In genomic region chr3:125925727-125926126, GRCh38 we compare ENCODE assay signal across 14 cellular contexts. TPM values are rescaled to one million over a fixed set of nuclear protein-coding genes. Genes with fewer than 3 reads are reported as not detected.
"Had no signal": no experiment of that assay in that cellular context is flagged by ENCODE, and none has a peak within 500 bp of the region (broad histone marks: within the 10 kb centered on the region; RNA-seq: fewer than 3 reads in every experiment).

No MANE protein-coding gene starts in this region.

RNA-seq across cellular contexts. Expression of gene ROPN1B, which starts 43.3 kb away (rescaled TPM):
- total RNA-seq: activated B cell treated with CpG ODN at 0.5 μM for 24 hours; activated CD4-positive, alpha-beta memory T cell treated with anti-CD3 and anti-CD28 coated beads for 36 hours; activated CD4-positive, alpha-beta memory T cell treated with anti-CD3 and anti-CD28 coated beads, Interleukin-2, amount 10 ng/mL, durations not matched to agents 7 days and 5 days; activated CD4-positive, alpha-beta T cell treated with anti-CD3 and anti-CD28 coated beads for 36 hours; activated CD4-positive, alpha-beta T cell treated with anti-CD3 and anti-CD28 coated beads, Interleukin-2, amount 10 ng/mL, durations not matched to agents 24 days and 14 days; activated CD4-positive, alpha-beta T cell treated with anti-CD3 and anti-CD28 coated beads, Interleukin-2, amount 10 ng/mL, durations not matched to agents 7 days and 5 days; activated CD8-positive, alpha-beta memory T cell treated with anti-CD3 and anti-CD28 coated beads for 36 hours; activated CD8-positive, alpha-beta memory T cell treated with anti-CD3 and anti-CD28 coated beads, Interleukin-2, amount 10 ng/mL, durations not matched to agents 7 days and 5 days; activated CD8-positive, alpha-beta T cell treated with anti-CD3 and anti-CD28 coated beads for 36 hours; activated CD8-positive, alpha-beta T cell treated with anti-CD3 and anti-CD28 coated beads, Interleukin-2, amount 10 ng/mL, durations not matched to agents 7 days and 5 days; T-cell; T-helper 1 cell treated with Interleukin-12 subunit alpha and Interleukin-12 subunit beta and Interleukin-4 antibody, amounts not matched to agents 30 ng/mL and 1 ng/mL, for 36 hours; T-helper 17 cell; T-helper 2 cell treated with Interferon-gamma antibody and Interleukin-4, amounts not matched to agents 100 ng/mL and 5 ng/mL, for 36 hours had no signal
